8 cellular contexts compared by ENCODE assay signal in genomic region chr3:16883726-16884083, GRCh38. TPM values are rescaled to one million over a fixed set of nuclear protein-coding genes. Genes with fewer than 3 reads are reported as not detected.
DNase-seq lines count a peak whose midpoint lies in the region; ATAC-seq and TF ChIP-seq lines count a peak whose summit lies in the region.

No MANE protein-coding gene starts in this region.

- no peaks in the 10 kb centered on the region for H3K9me2 ChIP-seq in PC-3 (replicated peaks; ENCODE audit: low read length)

- H3K23ac ChIP-seq in trophoblast cell (ENCODE audit: low read length): no peak overlapping the region

- H3K27me3 ChIP-seq in Caco-2 (replicated peaks; ENCODE audit: control insufficient read depth, insufficient read depth, low read length) (no peaks in the 10 kb centered on the region; the same call in 1 of the 2 replicates), PC-3 (ENCODE audit: low read length) (no peaks in the 10 kb centered on the region), esophagus muscularis mucosa (no peaks in the 10 kb centered on the region), trophoblast cell (ENCODE audit: insufficient read depth, low read length) (no peaks in the 10 kb centered on the region)

- peak overlapping the region; percentile 1 for H2AK5ac ChIP-seq in trophoblast cell (ENCODE audit: low read length)

- H4K20me1 ChIP-seq in PC-3 (ENCODE audit: low read length): no peaks in the 10 kb centered on the region

- H3K9me3 ChIP-seq in Caco-2 (no peaks in the 10 kb centered on the region), PC-3 (ENCODE audit: low read length) (no peaks in the 10 kb centered on the region), esophagus muscularis mucosa (no peaks in the 10 kb centered on the region), trophoblast cell (ENCODE audit: insufficient read depth, low read depth, low read length) (no peaks in the 10 kb centered on the region)

- H2BK5ac ChIP-seq in trophoblast cell (ENCODE audit: low read depth, low read length, poor library complexity): no peak overlapping the region

- H3K36me3 Mint-ChIP-seq in Caco-2 (ENCODE audit: insufficient read depth, unreplicated experiment): no peaks in the 10 kb centered on the region

- peak overlapping the region; percentile 64 for H4K8ac ChIP-seq in trophoblast cell (ENCODE audit: low read depth, low read length)

- no peak for TF ChIP-seq POLR2A in esophagus muscularis mucosa (IDR thresholded peaks at IDR 0.05; ENCODE audit: low read depth)

- peak overlapping the region; percentile 45 for H2BK120ac ChIP-seq in trophoblast cell (ENCODE audit: insufficient read depth, low read length, poor library complexity)

- CTCF ChIA-PET in Caco-2 (lab: Charles Lee): no interaction called here
- CTCF ChIA-PET in PC-3 (lab: Charles Lee): interaction anchor here (0.6 to 1.1 kb wide), 3 partner anchors 101 to 282 kb away, joined by 3 to 10 read pairs (median 4); no protein-coding TSS in a partner anchor

- WGBS in esophagus muscularis mucosa: no CpG with 5 or more reads among the region's 16 CpGs
- no CpG with 5 or more reads among the region's 16 CpGs for WGBS in trophoblast cell (ENCODE audit: extremely low coverage, insufficient coverage, insufficient read length)

- H2BK12ac ChIP-seq in trophoblast cell (ENCODE audit: low read length): peak overlapping the region; percentile 25

- H3K4me3 Mint-ChIP-seq in Caco-2 (ENCODE audit: unreplicated experiment): peak overlapping the region; percentile 68

- TF ChIP-seq CTCF in Caco-2 (IDR thresholded peaks at IDR 0.05; ENCODE audit: insufficient read depth in 1 of 2, low read depth in 1 of 2, low read length in 1 of 2, severe bottlenecking in 1 of 2, unreplicated experiment in 1 of 2) (no peak), PC-3 (conservative IDR thresholded peaks at IDR 0.05; ENCODE audit: low read depth, low read length) (no peak), esophagus muscularis mucosa (IDR thresholded peaks at IDR 0.05) (no peak)

- H3K36me3 ChIP-seq in Caco-2 (ENCODE audit: control insufficient read depth, insufficient read depth, low read length) (no peaks in the 10 kb centered on the region), PC-3 (ENCODE audit: low read depth, low read length) (no peaks in the 10 kb centered on the region), esophagus muscularis mucosa (no peaks in the 10 kb centered on the region), trophoblast cell (ENCODE audit: control insufficient read depth in 1 of 2, insufficient read depth in 2 of 2, low read length in 2 of 2) (no peaks in the 10 kb centered on the region)

- no peak overlapping the region for H3K27ac Mint-ChIP-seq in Caco-2 (ENCODE audit: unreplicated experiment)

- no peak overlapping the region for H3K18ac ChIP-seq in trophoblast cell (ENCODE audit: low read length)

- no peak for TF ChIP-seq EP300 in esophagus muscularis mucosa (IDR thresholded peaks at IDR 0.05)

- ATAC-seq in PC-3: no peak
- no peak for ATAC-seq in HG02852 (IDR thresholded peaks at IDR 0.05; ENCODE audit: unreplicated experiment)

- intact Hi-C loops in Caco-2 (cut with micrococcal nuclease; ENCODE audit: unreplicated experiment): no loop called here
- intact Hi-C loops in PC-3 (cut with micrococcal nuclease): loop anchor here (2.0 kb wide), 1 partner anchor 283 kb away; no protein-coding TSS in a partner anchor
- intact Hi-C loops in esophagus muscularis mucosa (cut with DNase I): no loop called here

- DNase-seq in Caco-2 (no peak), PC-3 (no peak), esophagus muscularis mucosa (ENCODE audit: extremely low spot score) (no peak), trophoblast cell (no peak), T-helper 9 cell (no peak), DMS79 treated with DMSO at 0.1 percent for 48 hours (lab: John Stamatoyannopoulos, UW) (no peak), AG08396 (ENCODE audit: low spot score) (no peak)

- H3K4me3 ChIP-seq in Caco-2 (ENCODE audit: low read depth, low read length): no peak overlapping the region
- peak overlapping the region; percentile 94 for H3K4me3 ChIP-seq in PC-3 (ENCODE audit: low read length)
- H3K4me3 ChIP-seq in esophagus muscularis mucosa: peak overlapping the region; percentile 65 to 88 (median 80)
- peak overlapping the region; percentile 83 for H3K4me3 ChIP-seq in trophoblast cell (ENCODE audit: low read depth, low read length)

- H3K79me2 ChIP-seq in PC-3 (ENCODE audit: low read length) (peaks cover 36% of the 10 kb centered on the region), trophoblast cell (ENCODE audit: control insufficient read depth, insufficient read depth, low read length, poor library complexity) (peaks cover 2% of the 10 kb centered on the region)

- H3K4me1 Mint-ChIP-seq in Caco-2 (ENCODE audit: low read depth, unreplicated experiment): no peaks in the 10 kb centered on the region

- H3K4me2 ChIP-seq in PC-3 (ENCODE audit: low read length) (peak overlapping the region; percentile 83; the same call in 1 of the 2 replicates), trophoblast cell (ENCODE audit: low read length) (peak overlapping the region; percentile 78)

- H3K9ac ChIP-seq in PC-3 (ENCODE audit: low read length) (no peak overlapping the region), trophoblast cell (ENCODE audit: low read length) (no peak overlapping the region)

- H2AFZ ChIP-seq in PC-3 (ENCODE audit: low read length) (peak overlapping the region; percentile 89; the same call in 1 of the 2 replicates), trophoblast cell (ENCODE audit: insufficient read depth, low read length, poor library complexity) (peak overlapping the region; percentile 67)

- POLR2A ChIA-PET in Caco-2 (lab: Charles Lee) (no interaction called here), PC-3 (lab: Charles Lee; ENCODE audit: unreplicated experiment) (no interaction called here)

- peak overlapping the region; percentile 22 for H3K14ac ChIP-seq in trophoblast cell (ENCODE audit: low read length)

- H3K4me1 ChIP-seq in Caco-2: peaks cover 4% of the 10 kb centered on the region; the same call in 1 of the 2 replicates
- peaks cover 29% of the 10 kb centered on the region for H3K4me1 ChIP-seq in PC-3 (ENCODE audit: insufficient read depth, low read length)
- peaks cover 0 to 26% (median 17%) of the 10 kb centered on the region in 4 donors for H3K4me1 ChIP-seq in esophagus muscularis mucosa
- peaks cover 6 to 13% of the 10 kb centered on the region in 2 experiments for H3K4me1 ChIP-seq in trophoblast cell (ENCODE audit: control insufficient read depth in 1 of 2, insufficient read depth in 2 of 2, low read length in 2 of 2)

- peaks cover 13% of the 10 kb centered on the region for H3K79me1 ChIP-seq in trophoblast cell (ENCODE audit: low read length)

- H4K91ac ChIP-seq in trophoblast cell (ENCODE audit: low read depth, low read length): peak overlapping the region; percentile 33

- peaks cover 26% of the 10 kb centered on the region for H3K27me3 Mint-ChIP-seq in Caco-2 (ENCODE audit: insufficient read depth, unreplicated experiment)

- BruUV-seq in Caco-2 (replicated peaks; lab: Mats Ljungman, UMichigan): no TSS peak
- no TSS peak for BruUV-seq in PC-3 (replicated peaks; lab: Mats Ljungman, UMichigan)

- H3K9me3 Mint-ChIP-seq in Caco-2 (ENCODE audit: unreplicated experiment): no peaks in the 10 kb centered on the region

- H3F3A ChIP-seq in PC-3 (ENCODE audit: low read length, unreplicated experiment): no peaks in the 10 kb centered on the region

- H3K27ac ChIP-seq in PC-3 (ENCODE audit: low read length) (no peak overlapping the region), esophagus muscularis mucosa (replicated peaks in 1 of 4) (peak overlapping the region; percentile 82 to 85 (median 83)), trophoblast cell (ENCODE audit: low read depth, low read length) (no peak overlapping the region)

- H3K4ac ChIP-seq in trophoblast cell (ENCODE audit: low read depth, low read length): no peak overlapping the region

- H4K12ac ChIP-seq in trophoblast cell (ENCODE audit: low read depth, low read length): peak overlapping the region; percentile 60

RNA-seq across cellular contexts. Expression of gene PLCL2, which starts 1.1 kb away (rescaled TPM):
- total RNA-seq in Caco-2 (2022) (0.07 TPM in 1 of 2 replicates, not detected in the other), PC-3 (2014; rRNA removed) (9.8 and 10.5 TPM in 2 replicates), esophagus muscularis mucosa (1 to 10 TPM; 4.1 to 9.1 (median 6.7) TPM)
- 5.8 and 5.9 TPM in 2 replicates for polyA plus RNA-seq in trophoblast cell (2013)

Comparison
In these comparisons a context has a peak if more than half of its experiments do, and no peak if none do; other contexts are left out.
1. H3K27ac ChIP-seq: peak in esophagus muscularis mucosa (4 of 4); none in PC-3 (single experiment) and trophoblast cell (single experiment).